Comparison of ENCODE assay signal across 18 cellular contexts in genomic region chr1:18288609-18289219, GRCh38.
DNase-seq lines count a peak whose midpoint lies in the region; ATAC-seq, FAIRE-seq and TF ChIP-seq lines count a peak whose summit lies in the region.
"Had no signal": no experiment of that assay in that cellular context is flagged by ENCODE, and none has a peak within 500 bp of the region (broad histone marks: within the 10 kb centered on the region; RNA-seq: fewer than 3 reads in every experiment).

No MANE protein-coding gene starts in this region.

- peak overlapping the region; percentile 7 for H3K27ac ChIP-seq in A673 (ENCODE audit: low read depth, low read length, poor library complexity, severe bottlenecking)
- no peak overlapping the region for H3K27ac ChIP-seq in K562 (ENCODE audit: extremely low read depth, low read depth, low read length)
- H3K27ac ChIP-seq in trophoblast cell (ENCODE audit: low read depth, low read length), result no peak overlapping the region
- H3K27ac ChIP-seq: left ventricle myocardium inferior, pancreas, RWPE1, skin epidermis, thyroid gland had no signal

- FAIRE-seq in GM12892 (lab: Jason Lieb, UNC) (peak; percentile 51), K562 (lab: Jason Lieb, UNC) (no peak)
- FAIRE-seq: pancreas had no signal

- no peaks in the 10 kb centered on the region for H3K9me1 ChIP-seq in K562 (ENCODE audit: control insufficient read depth, insufficient read depth, low read length)

- no peak overlapping the region for H3K4ac ChIP-seq in trophoblast cell (ENCODE audit: low read depth, low read length)

- H3K4me3 ChIP-seq in A673 (ENCODE audit: low read depth, low read length, poor library complexity, severe bottlenecking), result no peak overlapping the region
- no peak overlapping the region for H3K4me3 ChIP-seq in K562
- no peak overlapping the region for H3K4me3 ChIP-seq in trophoblast cell (ENCODE audit: low read depth, low read length)
- H3K4me3 ChIP-seq: left ventricle myocardium inferior, pancreas, skin epidermis, thyroid gland had no signal

- no peak overlapping the region for H3K23ac ChIP-seq in trophoblast cell (ENCODE audit: low read length)

- H4K12ac ChIP-seq in trophoblast cell (ENCODE audit: low read depth, low read length), result no peak overlapping the region

- H3K36me3 ChIP-seq in A673 (ENCODE audit: insufficient read depth, low read length, poor library complexity, severe bottlenecking), result no peaks in the 10 kb centered on the region
- H3K36me3 ChIP-seq in K562 (ENCODE audit: control insufficient read depth, insufficient read depth, low read length), result no peaks in the 10 kb centered on the region
- H3K36me3 ChIP-seq in trophoblast cell (ENCODE audit: control insufficient read depth in 1 of 2, insufficient read depth in 2 of 2, low read length in 2 of 2), result no peaks in the 10 kb centered on the region
- H3K36me3 ChIP-seq: left ventricle myocardium inferior, pancreas, thyroid gland had no signal

- TF ChIP-seq EP300 in K562 (IDR thresholded peaks at IDR 0.05; ENCODE audit: low read length), result no peak

- DNase-seq in A673 (ENCODE audit: low spot score) (no peak), GM12892 (ENCODE audit: insufficient read length) (no peak), NCI-H524 (lab: John Stamatoyannopoulos, UW) (peak; percentile 32 to 56), K562 (ENCODE audit: extremely low read depth in 1 of 4, low spot score in 3 of 4) (peak in 2 of 4 experiments; percentile 24 to 30), trophoblast cell (no peak), foreskin melanocyte (no peak)
- DNase-seq: activated gamma-delta T cell treated with Interleukin-2 at 50 U/mL for 16 hours; cerebellar nuclear complex; effector memory CD8-positive, alpha-beta T cell; left ventricle myocardium inferior; MV-4-11; pancreas; T-cell; thyroid gland had no signal

- no peak overlapping the region for H3K9ac ChIP-seq in K562 (ENCODE audit: insufficient read depth in 1 of 2, low read depth in 2 of 2, low read length in 2 of 2)
- H3K9ac ChIP-seq in trophoblast cell (ENCODE audit: low read length), result no peak overlapping the region

- H2AK5ac ChIP-seq in trophoblast cell (ENCODE audit: low read length), result no peak overlapping the region

- H4K91ac ChIP-seq in trophoblast cell (ENCODE audit: low read depth, low read length), result no peak overlapping the region

- TF ChIP-seq POLR2A in GM12892 (IDR thresholded peaks at IDR 0.05; ENCODE audit: low read depth, low read length) (no peak), K562 (conservative IDR thresholded peaks at IDR 0.05) (no peak)

- no peak overlapping the region for H3K14ac ChIP-seq in trophoblast cell (ENCODE audit: low read length)

- H3K27me3 ChIP-seq in A673 (replicated peaks; ENCODE audit: insufficient read depth, low read depth, low read length, poor library complexity) (no peaks in the 10 kb centered on the region), K562 (ENCODE audit: control insufficient read depth in 2 of 2, insufficient read depth in 2 of 2, low read length in 2 of 2) (peaks cover 47 to 76% of the 10 kb centered on the region in 2 experiments; a peak in 4 of 5 replicates), trophoblast cell (ENCODE audit: insufficient read depth, low read length) (no peaks in the 10 kb centered on the region)
- H3K27me3 ChIP-seq: thyroid gland had no signal

- H3K79me1 ChIP-seq in trophoblast cell (ENCODE audit: low read length), result no peaks in the 10 kb centered on the region

- no peak overlapping the region for H4K8ac ChIP-seq in trophoblast cell (ENCODE audit: low read depth, low read length)

- H2AFZ ChIP-seq in K562 (ENCODE audit: low read depth, low read length) (no peak overlapping the region), trophoblast cell (ENCODE audit: insufficient read depth, low read length, poor library complexity) (no peak overlapping the region)

- H2BK5ac ChIP-seq in trophoblast cell (ENCODE audit: low read depth, low read length, poor library complexity), result no peak overlapping the region

- CTCF ChIA-PET in A673 (lab: Charles Lee), result no interaction called here
- CTCF ChIA-PET in K562 (lab: Yijun Ruan, JAX; ENCODE audit: low intra/inter-chr PET ratio), result no interaction called here

- no TSS peak for BruUV-seq in A673 (replicated peaks; lab: Mats Ljungman, UMichigan)
- BruUV-seq in K562 (replicated peaks; lab: Mats Ljungman, UMichigan), result no TSS peak

- peaks cover 37% of the 10 kb centered on the region; the same call in 1 of the 2 replicates for H4K20me1 ChIP-seq in K562 (replicated peaks; ENCODE audit: control insufficient read depth, insufficient read depth, low read length)

- in situ Hi-C loops in K562 (cut with MboI), result no loop called here

- no peak for TF ChIP-seq CTCF in A673 (conservative IDR thresholded peaks at IDR 0.05; ENCODE audit: low read depth, low read length)
- no peak for TF ChIP-seq CTCF in K562 (IDR thresholded peaks at IDR 0.05 in 2 of 3, conservative IDR thresholded peaks at IDR 0.05 in 1 of 3; ENCODE audit: insufficient read depth in 2 of 3, low read depth in 1 of 3, low read length in 3 of 3)

- no peak for TF ChIP-seq RAD21 in K562 (CRISPR knock-in tag; conservative IDR thresholded peaks at IDR 0.05 in 1 of 2, IDR thresholded peaks at IDR 0.05 in 1 of 2)

- peaks cover under 1% of the 10 kb centered on the region for H3K4me1 ChIP-seq in A673 (ENCODE audit: insufficient read depth, low read length, poor library complexity, severe bottlenecking)
- peaks cover 0 to 3% of the 10 kb centered on the region in 2 experiments; a peak in 1 of 5 replicates for H3K4me1 ChIP-seq in K562 (replicated peaks in 1 of 2; ENCODE audit: control insufficient read depth in 2 of 2, insufficient read depth in 2 of 2, low read length in 2 of 2)
- no peaks in the 10 kb centered on the region for H3K4me1 ChIP-seq in trophoblast cell (ENCODE audit: control insufficient read depth in 1 of 2, insufficient read depth in 2 of 2, low read length in 2 of 2)
- H3K4me1 ChIP-seq: left ventricle myocardium inferior, pancreas had no signal

- POLR2A ChIA-PET in A673 (lab: Charles Lee; ENCODE audit: low non-redundant PET) (no interaction called here), K562 (lab: Yijun Ruan, JAX) (no interaction called here)

- H3K79me2 ChIP-seq in K562 (ENCODE audit: control insufficient read depth, insufficient read depth, low read length) (no peaks in the 10 kb centered on the region), trophoblast cell (ENCODE audit: control insufficient read depth, insufficient read depth, low read length, poor library complexity) (no peaks in the 10 kb centered on the region)

- H3K9me3 ChIP-seq in A673 (ENCODE audit: low read depth, low read length, poor library complexity, severe bottlenecking) (no peaks in the 10 kb centered on the region), K562 (replicated peaks; ENCODE audit: control insufficient read depth, insufficient read depth, low read depth, low read length) (no peaks in the 10 kb centered on the region), trophoblast cell (ENCODE audit: insufficient read depth, low read depth, low read length) (no peaks in the 10 kb centered on the region)
- H3K9me3 ChIP-seq: left ventricle myocardium inferior, pancreas, thyroid gland had no signal

- WGBS in K562 (ENCODE audit: insufficient coverage, low coverage, missing lambda C conversion rate), result 3% methylated on average over 11 of the region's 11 CpGs
- WGBS in trophoblast cell (ENCODE audit: extremely low coverage, insufficient coverage, insufficient read length), result no CpG with 5 or more reads among the region's 11 CpGs

- no peak overlapping the region for H2BK120ac ChIP-seq in trophoblast cell (ENCODE audit: insufficient read depth, low read length, poor library complexity)

- ATAC-seq in K562, result peak; percentile 63
- no peak for ATAC-seq in HG03135 (IDR thresholded peaks at IDR 0.05; ENCODE audit: unreplicated experiment)
- ATAC-seq in HG02973 (IDR thresholded peaks at IDR 0.05; ENCODE audit: unreplicated experiment), result no peak
- ATAC-seq: effector memory CD8-positive, alpha-beta T cell; pancreas; T-cell had no signal

- no peak overlapping the region for H3K4me2 ChIP-seq in K562 (ENCODE audit: insufficient read depth, low read length)
- no peak overlapping the region for H3K4me2 ChIP-seq in trophoblast cell (ENCODE audit: low read length)

- no peak overlapping the region for H2BK12ac ChIP-seq in trophoblast cell (ENCODE audit: low read length)

- no peak overlapping the region for H3K18ac ChIP-seq in trophoblast cell (ENCODE audit: low read length)

- intact Hi-C loops in A673 (cut with micrococcal nuclease; ENCODE audit: unreplicated experiment) (no loop called here), K562 (cut with micrococcal nuclease) (no loop called here)

TF ChIP-seq in K562, 482 proteins besides CTCF, POLR2A, EP300 and RAD21 (continues in another document):
- TF ChIP-seq PKNOX1 (IDR thresholded peaks at IDR 0.05) (peak; percentile 20; the same call in 1 of the 2 replicates), ZNF12 (CRISPR knock-in tag; IDR thresholded peaks at IDR 0.05) (no peak)

Comparison
In these comparisons a context has a peak if more than half of its experiments do, and no peak if none do; other contexts are left out.
1. DNase-seq: peak in NCI-H524 (2 of 2); none in A673 (single experiment), GM12892 (single experiment), trophoblast cell (0 of 2) and foreskin melanocyte (single experiment).